Comparison of ENCODE assay signal across 1 cellular context in genomic region chr16:11621920-11622651, GRCh38.
TF ChIP-seq lines count a peak whose summit lies in the region.

No MANE protein-coding gene starts in this region.

TF ChIP-seq in HepG2, 621 proteins besides CTCF, POLR2A, EP300 and RAD21 (continued from another document and continues in another):
- 0 out of 2 replicates have a peak, but pooled peaks have one; percentile 9 for TF ChIP-seq ZNF281 (CRISPR knock-in tag; IDR thresholded peaks at IDR 0.05; ENCODE audit: borderline replicate concordance)
- no peak for TF ChIP-seq THAP7 (CRISPR knock-in tag; IDR thresholded peaks at IDR 0.05)
- TF ChIP-seq IKZF1 (IDR thresholded peaks at IDR 0.05), result no peak
- TF ChIP-seq ZNF446 (CRISPR knock-in tag; IDR thresholded peaks at IDR 0.05), result 0 out of 2 replicates have a peak, but pooled peaks have one; percentile 47
- TF ChIP-seq, protein P1, sequence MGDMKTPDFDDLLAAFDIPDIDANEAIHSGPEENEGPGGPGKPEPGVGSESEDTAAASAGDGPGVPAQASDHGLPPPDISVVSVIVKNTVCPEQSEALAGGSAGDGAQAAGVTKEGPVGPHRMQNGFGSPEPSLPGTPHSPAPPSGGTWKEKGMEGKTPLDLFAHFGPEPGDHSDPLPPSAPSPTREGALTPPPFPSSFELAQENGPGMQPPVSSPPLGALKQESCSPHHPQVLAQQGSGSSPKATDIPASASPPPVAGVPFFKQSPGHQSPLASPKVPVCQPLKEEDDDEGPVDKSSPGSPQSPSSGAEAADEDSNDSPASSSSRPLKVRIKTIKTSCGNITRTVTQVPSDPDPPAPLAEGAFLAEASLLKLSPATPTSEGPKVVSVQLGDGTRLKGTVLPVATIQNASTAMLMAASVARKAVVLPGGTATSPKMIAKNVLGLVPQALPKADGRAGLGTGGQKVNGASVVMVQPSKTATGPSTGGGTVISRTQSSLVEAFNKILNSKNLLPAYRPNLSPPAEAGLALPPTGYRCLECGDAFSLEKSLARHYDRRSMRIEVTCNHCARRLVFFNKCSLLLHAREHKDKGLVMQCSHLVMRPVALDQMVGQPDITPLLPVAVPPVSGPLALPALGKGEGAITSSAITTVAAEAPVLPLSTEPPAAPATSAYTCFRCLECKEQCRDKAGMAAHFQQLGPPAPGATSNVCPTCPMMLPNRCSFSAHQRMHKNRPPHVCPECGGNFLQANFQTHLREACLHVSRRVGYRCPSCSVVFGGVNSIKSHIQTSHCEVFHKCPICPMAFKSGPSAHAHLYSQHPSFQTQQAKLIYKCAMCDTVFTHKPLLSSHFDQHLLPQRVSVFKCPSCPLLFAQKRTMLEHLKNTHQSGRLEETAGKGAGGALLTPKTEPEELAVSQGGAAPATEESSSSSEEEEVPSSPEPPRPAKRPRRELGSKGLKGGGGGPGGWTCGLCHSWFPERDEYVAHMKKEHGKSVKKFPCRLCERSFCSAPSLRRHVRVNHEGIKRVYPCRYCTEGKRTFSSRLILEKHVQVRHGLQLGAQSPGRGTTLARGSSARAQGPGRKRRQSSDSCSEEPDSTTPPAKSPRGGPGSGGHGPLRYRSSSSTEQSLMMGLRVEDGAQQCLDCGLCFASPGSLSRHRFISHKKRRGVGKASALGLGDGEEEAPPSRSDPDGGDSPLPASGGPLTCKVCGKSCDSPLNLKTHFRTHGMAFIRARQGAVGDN (CRISPR knock-in tag; IDR thresholded peaks at IDR 0.05), result peak; percentile 70
- peak; percentile 57; the same call in 1 of the 2 replicates for TF ChIP-seq ZNF83 (CRISPR knock-in tag; IDR thresholded peaks at IDR 0.05; ENCODE audit: borderline replicate concordance)
- no peak for TF ChIP-seq TRAFD1 (CRISPR knock-in tag; IDR thresholded peaks at IDR 0.05; ENCODE audit: borderline replicate concordance)
- no peak for TF ChIP-seq MXD1 (CRISPR knock-in tag; IDR thresholded peaks at IDR 0.05)
- TF ChIP-seq ZNF768 (CRISPR knock-in tag; IDR thresholded peaks at IDR 0.05), result peak; percentile 26; the same call in 1 of the 2 replicates
- TF ChIP-seq ZBTB1 (CRISPR knock-in tag; IDR thresholded peaks at IDR 0.05; ENCODE audit: borderline replicate concordance), result no peak
- TF ChIP-seq JARID2 (CRISPR knock-in tag; IDR thresholded peaks at IDR 0.05; ENCODE audit: insufficient replicate concordance), result no peak
- TF ChIP-seq ZNF180 (CRISPR knock-in tag; IDR thresholded peaks at IDR 0.05; ENCODE audit: borderline replicate concordance, low read depth), result no peak
- TF ChIP-seq SMAD3 (CRISPR knock-in tag; IDR thresholded peaks at IDR 0.05), result no peak
- 0 out of 2 replicates have a peak, but pooled peaks have one; percentile 31 for TF ChIP-seq GABPB1 (CRISPR knock-in tag; IDR thresholded peaks at IDR 0.05)
- no peak for TF ChIP-seq CHD4 (IDR thresholded peaks at IDR 0.05; ENCODE audit: borderline replicate concordance, low read length)
- peak; percentile 44 for TF ChIP-seq ZNF781 (CRISPR knock-in tag; IDR thresholded peaks at IDR 0.05; ENCODE audit: borderline replicate concordance, not compliant biosample characterization)
- TF ChIP-seq ZMYM3 (CRISPR knock-in tag; IDR thresholded peaks at IDR 0.05), result peak; percentile 52; the same call in 1 of the 2 replicates
- TF ChIP-seq ZNF501 (CRISPR knock-in tag; IDR thresholded peaks at IDR 0.05), result peak; percentile 31; the same call in 1 of the 2 replicates
- TF ChIP-seq NR2F1 (CRISPR knock-in tag; IDR thresholded peaks at IDR 0.05), result no peak
- TF ChIP-seq NFE2L2 (IDR thresholded peaks at IDR 0.05; ENCODE audit: low read length), result no peak
- no peak for TF ChIP-seq ATF1 (CRISPR knock-in tag; IDR thresholded peaks at IDR 0.05)
- TF ChIP-seq CBX2 (IDR thresholded peaks at IDR 0.05; ENCODE audit: low read depth, low read length), result no peak
- peak; percentile 90; the same call in 1 of the 2 replicates for TF ChIP-seq CBX2 (CRISPR knock-in tag; IDR thresholded peaks at IDR 0.05; ENCODE audit: low read depth)
- TF ChIP-seq ZNF230 (CRISPR knock-in tag; IDR thresholded peaks at IDR 0.05), result 0 out of 2 replicates have a peak, but pooled peaks have one; percentile 10
- peak; percentile 18; the same call in 1 of the 2 replicates for TF ChIP-seq ZNF788 (CRISPR knock-in tag; IDR thresholded peaks at IDR 0.05; ENCODE audit: borderline replicate concordance)
- TF ChIP-seq HES4 (CRISPR knock-in tag; IDR thresholded peaks at IDR 0.05; ENCODE audit: borderline replicate concordance), result 0 out of 2 replicates have a peak, but pooled peaks have one; percentile 40
- TF ChIP-seq ETV6 (CRISPR knock-in tag; conservative IDR thresholded peaks at IDR 0.05), result no peak
- TF ChIP-seq ZNF891 (CRISPR knock-in tag; IDR thresholded peaks at IDR 0.05), result peak; percentile 30; the same call in 1 of the 2 replicates
- TF ChIP-seq, protein P2, sequence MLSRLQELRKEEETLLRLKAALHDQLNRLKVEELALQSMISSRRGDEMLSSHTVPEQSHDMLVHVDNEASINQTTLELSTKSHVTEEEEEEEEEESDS (CRISPR knock-in tag; IDR thresholded peaks at IDR 0.05; ENCODE audit: borderline replicate concordance), result no peak
- no peak for TF ChIP-seq ZNF670 (CRISPR knock-in tag; IDR thresholded peaks at IDR 0.05; ENCODE audit: borderline replicate concordance)
- no peak for TF ChIP-seq ZSCAN29 (CRISPR knock-in tag; conservative IDR thresholded peaks at IDR 0.05)
- TF ChIP-seq KDM2A (CRISPR knock-in tag; IDR thresholded peaks at IDR 0.05; ENCODE audit: borderline replicate concordance, low read depth), result peak; percentile 49; the same call in 1 of the 2 replicates
- TF ChIP-seq, protein P3, sequence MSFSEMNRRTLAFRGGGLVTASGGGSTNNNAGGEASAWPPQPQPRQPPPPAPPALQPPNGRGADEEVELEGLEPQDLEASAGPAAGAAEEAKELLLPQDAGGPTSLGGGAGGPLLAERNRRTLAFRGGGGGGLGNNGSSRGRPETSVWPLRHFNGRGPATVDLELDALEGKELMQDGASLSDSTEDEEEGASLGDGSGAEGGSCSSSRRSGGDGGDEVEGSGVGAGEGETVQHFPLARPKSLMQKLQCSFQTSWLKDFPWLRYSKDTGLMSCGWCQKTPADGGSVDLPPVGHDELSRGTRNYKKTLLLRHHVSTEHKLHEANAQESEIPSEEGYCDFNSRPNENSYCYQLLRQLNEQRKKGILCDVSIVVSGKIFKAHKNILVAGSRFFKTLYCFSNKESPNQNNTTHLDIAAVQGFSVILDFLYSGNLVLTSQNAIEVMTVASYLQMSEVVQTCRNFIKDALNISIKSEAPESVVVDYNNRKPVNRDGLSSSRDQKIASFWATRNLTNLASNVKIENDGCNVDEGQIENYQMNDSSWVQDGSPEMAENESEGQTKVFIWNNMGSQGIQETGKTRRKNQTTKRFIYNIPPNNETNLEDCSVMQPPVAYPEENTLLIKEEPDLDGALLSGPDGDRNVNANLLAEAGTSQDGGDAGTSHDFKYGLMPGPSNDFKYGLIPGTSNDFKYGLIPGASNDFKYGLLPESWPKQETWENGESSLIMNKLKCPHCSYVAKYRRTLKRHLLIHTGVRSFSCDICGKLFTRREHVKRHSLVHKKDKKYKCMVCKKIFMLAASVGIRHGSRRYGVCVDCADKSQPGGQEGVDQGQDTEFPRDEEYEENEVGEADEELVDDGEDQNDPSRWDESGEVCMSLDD (CRISPR knock-in tag; IDR thresholded peaks at IDR 0.05; ENCODE audit: borderline replicate concordance), result no peak
- TF ChIP-seq NRL (CRISPR knock-in tag; IDR thresholded peaks at IDR 0.05; ENCODE audit: borderline replicate concordance), result 0 out of 2 replicates have a peak, but pooled peaks have one; percentile 29
- TF ChIP-seq ZBTB34 (CRISPR knock-in tag; IDR thresholded peaks at IDR 0.05), result no peak
- TF ChIP-seq, protein P4, sequence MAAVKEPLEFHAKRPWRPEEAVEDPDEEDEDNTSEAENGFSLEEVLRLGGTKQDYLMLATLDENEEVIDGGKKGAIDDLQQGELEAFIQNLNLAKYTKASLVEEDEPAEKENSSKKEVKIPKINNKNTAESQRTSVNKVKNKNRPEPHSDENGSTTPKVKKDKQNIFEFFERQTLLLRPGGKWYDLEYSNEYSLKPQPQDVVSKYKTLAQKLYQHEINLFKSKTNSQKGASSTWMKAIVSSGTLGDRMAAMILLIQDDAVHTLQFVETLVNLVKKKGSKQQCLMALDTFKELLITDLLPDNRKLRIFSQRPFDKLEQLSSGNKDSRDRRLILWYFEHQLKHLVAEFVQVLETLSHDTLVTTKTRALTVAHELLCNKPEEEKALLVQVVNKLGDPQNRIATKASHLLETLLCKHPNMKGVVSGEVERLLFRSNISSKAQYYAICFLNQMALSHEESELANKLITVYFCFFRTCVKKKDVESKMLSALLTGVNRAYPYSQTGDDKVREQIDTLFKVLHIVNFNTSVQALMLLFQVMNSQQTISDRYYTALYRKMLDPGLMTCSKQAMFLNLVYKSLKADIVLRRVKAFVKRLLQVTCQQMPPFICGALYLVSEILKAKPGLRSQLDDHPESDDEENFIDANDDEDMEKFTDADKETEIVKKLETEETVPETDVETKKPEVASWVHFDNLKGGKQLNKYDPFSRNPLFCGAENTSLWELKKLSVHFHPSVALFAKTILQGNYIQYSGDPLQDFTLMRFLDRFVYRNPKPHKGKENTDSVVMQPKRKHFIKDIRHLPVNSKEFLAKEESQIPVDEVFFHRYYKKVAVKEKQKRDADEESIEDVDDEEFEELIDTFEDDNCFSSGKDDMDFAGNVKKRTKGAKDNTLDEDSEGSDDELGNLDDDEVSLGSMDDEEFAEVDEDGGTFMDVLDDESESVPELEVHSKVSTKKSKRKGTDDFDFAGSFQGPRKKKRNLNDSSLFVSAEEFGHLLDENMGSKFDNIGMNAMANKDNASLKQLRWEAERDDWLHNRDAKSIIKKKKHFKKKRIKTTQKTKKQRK (IDR thresholded peaks at IDR 0.05; ENCODE audit: low read length), result no peak
- 0 out of 2 replicates have a peak, but pooled peaks have one; percentile 30 for TF ChIP-seq RELA (CRISPR knock-in tag; IDR thresholded peaks at IDR 0.05)
- TF ChIP-seq ZBTB49 (CRISPR knock-in tag; IDR thresholded peaks at IDR 0.05; ENCODE audit: borderline replicate concordance), result no peak
- peak; percentile 59; the same call in 1 of the 2 replicates for TF ChIP-seq ZNF619 (CRISPR knock-in tag; IDR thresholded peaks at IDR 0.05)
- no peak for TF ChIP-seq PRMT3 (CRISPR knock-in tag; IDR thresholded peaks at IDR 0.05; ENCODE audit: borderline replicate concordance, low read depth)
